Comparison of ENCODE assay signal across 1 cellular context in the genomic region with DNA sequence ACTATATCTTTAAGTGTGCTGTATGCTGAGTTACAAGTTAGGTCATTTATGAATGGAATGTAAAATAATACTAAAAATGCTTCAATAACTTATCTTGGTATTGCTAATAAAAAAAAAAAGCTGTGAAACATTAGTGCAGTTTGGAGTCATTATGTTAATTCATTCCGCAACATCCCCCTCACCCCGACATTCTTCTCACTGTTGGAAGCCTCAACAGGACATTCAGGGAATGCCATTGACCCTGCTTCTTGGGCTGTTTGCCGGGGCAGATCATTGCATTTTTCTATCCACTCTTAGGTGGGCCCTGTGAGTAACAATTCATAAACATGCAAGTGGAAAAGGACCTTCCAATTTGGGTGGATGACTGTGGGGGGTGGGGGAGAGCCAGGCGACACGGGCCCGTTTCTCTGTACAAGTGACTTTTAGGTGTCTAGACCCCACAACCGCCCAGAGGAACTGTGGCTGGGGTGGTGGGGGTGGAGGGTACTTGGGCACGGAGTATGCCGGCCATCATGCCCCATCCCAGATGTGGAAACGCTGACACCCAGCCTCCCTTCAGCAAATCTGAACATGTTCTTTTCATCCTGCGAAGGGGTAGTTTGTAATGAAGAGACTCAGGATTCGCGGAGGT.
TF ChIP-seq lines count a peak whose summit lies in the region.

No MANE protein-coding gene starts in this region.

TF ChIP-seq in H1, 55 proteins besides CTCF, POLR2A, EP300 and RAD21 (continued from another document):
- TF ChIP-seq, protein P1, sequence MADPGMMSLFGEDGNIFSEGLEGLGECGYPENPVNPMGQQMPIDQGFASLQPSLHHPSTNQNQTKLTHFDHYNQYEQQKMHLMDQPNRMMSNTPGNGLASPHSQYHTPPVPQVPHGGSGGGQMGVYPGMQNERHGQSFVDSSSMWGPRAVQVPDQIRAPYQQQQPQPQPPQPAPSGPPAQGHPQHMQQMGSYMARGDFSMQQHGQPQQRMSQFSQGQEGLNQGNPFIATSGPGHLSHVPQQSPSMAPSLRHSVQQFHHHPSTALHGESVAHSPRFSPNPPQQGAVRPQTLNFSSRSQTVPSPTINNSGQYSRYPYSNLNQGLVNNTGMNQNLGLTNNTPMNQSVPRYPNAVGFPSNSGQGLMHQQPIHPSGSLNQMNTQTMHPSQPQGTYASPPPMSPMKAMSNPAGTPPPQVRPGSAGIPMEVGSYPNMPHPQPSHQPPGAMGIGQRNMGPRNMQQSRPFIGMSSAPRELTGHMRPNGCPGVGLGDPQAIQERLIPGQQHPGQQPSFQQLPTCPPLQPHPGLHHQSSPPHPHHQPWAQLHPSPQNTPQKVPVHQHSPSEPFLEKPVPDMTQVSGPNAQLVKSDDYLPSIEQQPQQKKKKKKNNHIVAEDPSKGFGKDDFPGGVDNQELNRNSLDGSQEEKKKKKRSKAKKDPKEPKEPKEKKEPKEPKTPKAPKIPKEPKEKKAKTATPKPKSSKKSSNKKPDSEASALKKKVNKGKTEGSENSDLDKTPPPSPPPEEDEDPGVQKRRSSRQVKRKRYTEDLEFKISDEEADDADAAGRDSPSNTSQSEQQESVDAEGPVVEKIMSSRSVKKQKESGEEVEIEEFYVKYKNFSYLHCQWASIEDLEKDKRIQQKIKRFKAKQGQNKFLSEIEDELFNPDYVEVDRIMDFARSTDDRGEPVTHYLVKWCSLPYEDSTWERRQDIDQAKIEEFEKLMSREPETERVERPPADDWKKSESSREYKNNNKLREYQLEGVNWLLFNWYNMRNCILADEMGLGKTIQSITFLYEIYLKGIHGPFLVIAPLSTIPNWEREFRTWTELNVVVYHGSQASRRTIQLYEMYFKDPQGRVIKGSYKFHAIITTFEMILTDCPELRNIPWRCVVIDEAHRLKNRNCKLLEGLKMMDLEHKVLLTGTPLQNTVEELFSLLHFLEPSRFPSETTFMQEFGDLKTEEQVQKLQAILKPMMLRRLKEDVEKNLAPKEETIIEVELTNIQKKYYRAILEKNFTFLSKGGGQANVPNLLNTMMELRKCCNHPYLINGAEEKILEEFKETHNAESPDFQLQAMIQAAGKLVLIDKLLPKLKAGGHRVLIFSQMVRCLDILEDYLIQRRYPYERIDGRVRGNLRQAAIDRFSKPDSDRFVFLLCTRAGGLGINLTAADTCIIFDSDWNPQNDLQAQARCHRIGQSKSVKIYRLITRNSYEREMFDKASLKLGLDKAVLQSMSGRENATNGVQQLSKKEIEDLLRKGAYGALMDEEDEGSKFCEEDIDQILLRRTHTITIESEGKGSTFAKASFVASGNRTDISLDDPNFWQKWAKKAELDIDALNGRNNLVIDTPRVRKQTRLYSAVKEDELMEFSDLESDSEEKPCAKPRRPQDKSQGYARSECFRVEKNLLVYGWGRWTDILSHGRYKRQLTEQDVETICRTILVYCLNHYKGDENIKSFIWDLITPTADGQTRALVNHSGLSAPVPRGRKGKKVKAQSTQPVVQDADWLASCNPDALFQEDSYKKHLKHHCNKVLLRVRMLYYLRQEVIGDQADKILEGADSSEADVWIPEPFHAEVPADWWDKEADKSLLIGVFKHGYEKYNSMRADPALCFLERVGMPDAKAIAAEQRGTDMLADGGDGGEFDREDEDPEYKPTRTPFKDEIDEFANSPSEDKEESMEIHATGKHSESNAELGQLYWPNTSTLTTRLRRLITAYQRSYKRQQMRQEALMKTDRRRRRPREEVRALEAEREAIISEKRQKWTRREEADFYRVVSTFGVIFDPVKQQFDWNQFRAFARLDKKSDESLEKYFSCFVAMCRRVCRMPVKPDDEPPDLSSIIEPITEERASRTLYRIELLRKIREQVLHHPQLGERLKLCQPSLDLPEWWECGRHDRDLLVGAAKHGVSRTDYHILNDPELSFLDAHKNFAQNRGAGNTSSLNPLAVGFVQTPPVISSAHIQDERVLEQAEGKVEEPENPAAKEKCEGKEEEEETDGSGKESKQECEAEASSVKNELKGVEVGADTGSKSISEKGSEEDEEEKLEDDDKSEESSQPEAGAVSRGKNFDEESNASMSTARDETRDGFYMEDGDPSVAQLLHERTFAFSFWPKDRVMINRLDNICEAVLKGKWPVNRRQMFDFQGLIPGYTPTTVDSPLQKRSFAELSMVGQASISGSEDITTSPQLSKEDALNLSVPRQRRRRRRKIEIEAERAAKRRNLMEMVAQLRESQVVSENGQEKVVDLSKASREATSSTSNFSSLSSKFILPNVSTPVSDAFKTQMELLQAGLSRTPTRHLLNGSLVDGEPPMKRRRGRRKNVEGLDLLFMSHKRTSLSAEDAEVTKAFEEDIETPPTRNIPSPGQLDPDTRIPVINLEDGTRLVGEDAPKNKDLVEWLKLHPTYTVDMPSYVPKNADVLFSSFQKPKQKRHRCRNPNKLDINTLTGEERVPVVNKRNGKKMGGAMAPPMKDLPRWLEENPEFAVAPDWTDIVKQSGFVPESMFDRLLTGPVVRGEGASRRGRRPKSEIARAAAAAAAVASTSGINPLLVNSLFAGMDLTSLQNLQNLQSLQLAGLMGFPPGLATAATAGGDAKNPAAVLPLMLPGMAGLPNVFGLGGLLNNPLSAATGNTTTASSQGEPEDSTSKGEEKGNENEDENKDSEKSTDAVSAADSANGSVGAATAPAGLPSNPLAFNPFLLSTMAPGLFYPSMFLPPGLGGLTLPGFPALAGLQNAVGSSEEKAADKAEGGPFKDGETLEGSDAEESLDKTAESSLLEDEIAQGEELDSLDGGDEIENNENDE (IDR thresholded peaks at IDR 0.05; ENCODE audit: insufficient replicate concordance, low read length): no peak
